In genomic region chr9:14011799-14012560, GRCh38 we compare ENCODE assay signal across 24 cellular contexts.
"Had no signal": no experiment of that assay in that cellular context is flagged by ENCODE, and none has a peak within 500 bp of the region (broad histone marks: within the 10 kb centered on the region; RNA-seq: fewer than 3 reads in every experiment).

No MANE protein-coding gene starts in this region.

- H3K27me3 ChIP-seq: esophagus squamous epithelium, hepatocyte, left lung, neutrophil, pancreas, sigmoid colon, spleen, testis, tibial artery, upper lobe of left lung, uterus had no signal

- H3K9me3 ChIP-seq: esophagus squamous epithelium, lower lobe of right lung, neutrophil, pancreas, sigmoid colon, spleen, testis, tibial artery, upper lobe of left lung, uterus had no signal

- H3K4me1 ChIP-seq: esophagus squamous epithelium, left lung, lower lobe of right lung, sigmoid colon, spleen, testis, upper lobe of left lung, uterus had no signal

- H3K27ac ChIP-seq: coronary artery, esophagus squamous epithelium, hepatocyte, left lung, lower lobe of right lung, neutrophil, pancreas, sigmoid colon, skin epidermis, spleen, testis, tibial artery, upper lobe of left lung, uterus had no signal

- H3K36me3 ChIP-seq: esophagus squamous epithelium, left lung, lower lobe of right lung, neutrophil, pancreas, sigmoid colon, spleen, tibial artery, upper lobe of left lung, uterus had no signal

- H3K4me3 ChIP-seq: coronary artery, esophagus squamous epithelium, hepatocyte, left lung, lower lobe of right lung, pancreas, sigmoid colon, skin epidermis, spleen, testis, tibial artery, upper lobe of left lung, uterus had no signal

- DNase-seq: dermis blood vessel endothelial cell; effector memory CD4-positive, alpha-beta T cell; erythroblast; esophagus squamous epithelium; foreskin melanocyte; kidney; left lung; lower lobe of right lung; natural killer cell; pancreas; sigmoid colon; spleen; stimulated activated CD4-positive, alpha-beta T cell treated with anti-CD3 and anti-CD28 coated beads, Interleukin-4, amount 100 ng/mL, for 4 hours; stimulated activated naive CD8-positive, alpha-beta T cell treated with anti-CD3 and anti-CD28 coated beads, Interleukin-15, Interleukin-2, amounts not matched to agents 100 U/mL and 50 U/mL, for 24 hours; substantia nigra; testis; tibial artery; upper lobe of left lung; uterus had no signal

- ATAC-seq: left lung; lower lobe of right lung; natural killer cell; stimulated activated memory B cell treated with anti-CD40 and anti-IgM and Interleukin-4, amounts not matched to agents 10 μg/mL and 1 μg/mL and 100 μg/mL, for 72 hours; stimulated activated naive CD8-positive, alpha-beta T cell treated with anti-CD3 and anti-CD28 coated beads, Interleukin-15, Interleukin-2, amounts not matched to agents 100 U/mL and 50 U/mL, for 24 hours had no signal
